9 cellular contexts compared by ENCODE assay signal in genomic region chr17:3723188-3723555, GRCh38. TPM values are rescaled to one million over a fixed set of nuclear protein-coding genes. Genes with fewer than 3 reads are reported as not detected.
DNase-seq lines count a peak whose midpoint lies in the region; ATAC-seq, FAIRE-seq and TF ChIP-seq lines count a peak whose summit lies in the region.
"Had no signal": no experiment of that assay in that cellular context is flagged by ENCODE, and none has a peak within 500 bp of the region (broad histone marks: within the 10 kb centered on the region; RNA-seq: fewer than 3 reads in every experiment).

No MANE protein-coding gene starts in this region.

- no peak for TF ChIP-seq CTCF in kidney (IDR thresholded peaks at IDR 0.05; ENCODE audit: borderline replicate concordance, extremely low read depth, insufficient read depth)
- no peak for TF ChIP-seq CTCF in testis (IDR thresholded peaks at IDR 0.05)

- H3K36me3 Mint-ChIP-seq in activated CD8-positive, alpha-beta memory T cell treated with anti-CD3 and anti-CD28 coated beads, Interleukin-2, amount 10 ng/mL, durations not matched to agents 7 days and 5 days = peaks cover 63% of the 10 kb centered on the region
- H3K36me3 Mint-ChIP-seq in activated T-helper 17 cell treated with anti-CD3 and anti-CD28 coated beads, Interleukin-2, amount 50 U/mL, for 72 hours (ENCODE audit: low read depth) = peaks cover 73% of the 10 kb centered on the region

- H3K27ac ChIP-seq in kidney (ENCODE audit: low read depth in 2 of 2, low read length in 2 of 2) (peak overlapping the region; percentile 77 to 85), testis (peak overlapping the region; percentile 76 to 87)

- no peak for DNase-seq in activated CD8-positive, alpha-beta memory T cell treated with anti-CD3 and anti-CD28 coated beads, Interleukin-2, amount 10 ng/mL, durations not matched to agents 7 days and 5 days
- DNase-seq in activated CD8-positive, alpha-beta memory T cell treated with anti-CD3 and anti-CD28 coated beads for 24 hours = no peak
- DNase-seq in kidney (no peak), testis (no peak), NCI-H526 treated with DMSO at 0.1 percent for 48 hours (lab: John Stamatoyannopoulos, UW) (no peak), posterior cingulate gyrus (no peak), NCI-H1436 (lab: John Stamatoyannopoulos, UW) (no peak)

- no peak for FAIRE-seq in kidney (lab: Jason Lieb, UNC)
- FAIRE-seq: G401.6 had no signal

- H3K27ac Mint-ChIP-seq in activated CD8-positive, alpha-beta memory T cell treated with anti-CD3 and anti-CD28 coated beads, Interleukin-2, amount 10 ng/mL, durations not matched to agents 7 days and 5 days = peak overlapping the region; percentile 89
- peak overlapping the region; percentile 94 for H3K27ac Mint-ChIP-seq in activated T-helper 17 cell treated with anti-CD3 and anti-CD28 coated beads, Interleukin-2, amount 50 U/mL, for 72 hours

- H3K27me3 ChIP-seq in testis = no peaks in the 10 kb centered on the region

- no peak for ATAC-seq in activated CD8-positive, alpha-beta memory T cell treated with anti-CD3 and anti-CD28 coated beads, Interleukin-2, amount 10 ng/mL, durations not matched to agents 7 days and 5 days
- peak; percentile 5 for ATAC-seq in activated T-helper 17 cell treated with anti-CD3 and anti-CD28 coated beads, Interleukin-2, amount 50 U/mL, for 72 hours (replicated peaks)

- peak overlapping the region; percentile 95 to 96 for H3K9ac ChIP-seq in kidney (ENCODE audit: low read length in 2 of 2)

- H3K36me3 ChIP-seq in kidney (ENCODE audit: control insufficient read depth in 1 of 2, insufficient read depth in 2 of 2, low read length in 2 of 2) (peaks cover 2 to 10% of the 10 kb centered on the region in 2 donors), testis (ENCODE audit: low read depth, missing control alignments) (no peaks in the 10 kb centered on the region)

- H3K9me3 Mint-ChIP-seq in activated CD8-positive, alpha-beta memory T cell treated with anti-CD3 and anti-CD28 coated beads, Interleukin-2, amount 10 ng/mL, durations not matched to agents 7 days and 5 days (ENCODE audit: low read depth) = no peaks in the 10 kb centered on the region
- H3K9me3 Mint-ChIP-seq in activated T-helper 17 cell treated with anti-CD3 and anti-CD28 coated beads, Interleukin-2, amount 50 U/mL, for 72 hours = no peaks in the 10 kb centered on the region

- intact Hi-C loops in kidney (cut with DNase I) (no loop called here), testis (cut with DNase I; ENCODE audit: low total_unique reads) (no loop called here), posterior cingulate gyrus (cut with DNase I) (loop anchor here (5.0 kb wide), 1 partner anchor 124 kb away; the partner anchor contains the start of gene NCBP3)

- WGBS in testis, 2 donors = 0 to 1% methylated on average over 10 to 13 of the region's 13 CpGs

- TF ChIP-seq POLR2A in testis (IDR thresholded peaks at IDR 0.05) = no peak

- H3K27me3 Mint-ChIP-seq in activated CD8-positive, alpha-beta memory T cell treated with anti-CD3 and anti-CD28 coated beads, Interleukin-2, amount 10 ng/mL, durations not matched to agents 7 days and 5 days = no peaks in the 10 kb centered on the region
- H3K27me3 Mint-ChIP-seq in activated T-helper 17 cell treated with anti-CD3 and anti-CD28 coated beads, Interleukin-2, amount 50 U/mL, for 72 hours = no peaks in the 10 kb centered on the region

- peaks cover 63% of the 10 kb centered on the region for H3K4me1 Mint-ChIP-seq in activated CD8-positive, alpha-beta memory T cell treated with anti-CD3 and anti-CD28 coated beads, Interleukin-2, amount 10 ng/mL, durations not matched to agents 7 days and 5 days
- peaks cover 27% of the 10 kb centered on the region for H3K4me1 Mint-ChIP-seq in activated T-helper 17 cell treated with anti-CD3 and anti-CD28 coated beads, Interleukin-2, amount 50 U/mL, for 72 hours

- H3K4me3 ChIP-seq in kidney (ENCODE audit: low read length in 2 of 2) (peak overlapping the region; percentile 84 to 93), testis (peak overlapping the region; percentile 79 to 91)

- peak overlapping the region; percentile 95 for H3K4me3 Mint-ChIP-seq in activated CD8-positive, alpha-beta memory T cell treated with anti-CD3 and anti-CD28 coated beads, Interleukin-2, amount 10 ng/mL, durations not matched to agents 7 days and 5 days
- peak overlapping the region; percentile 98 for H3K4me3 Mint-ChIP-seq in activated T-helper 17 cell treated with anti-CD3 and anti-CD28 coated beads, Interleukin-2, amount 50 U/mL, for 72 hours

- H3K9me3 ChIP-seq in kidney (ENCODE audit: control insufficient read depth in 1 of 2, low read length in 2 of 2) = no peaks in the 10 kb centered on the region
- no peaks in the 10 kb centered on the region for H3K9me3 ChIP-seq in testis

- peaks cover 7 to 11% of the 10 kb centered on the region in 2 donors for H3K4me1 ChIP-seq in kidney (ENCODE audit: control insufficient read depth in 1 of 2, insufficient read depth in 1 of 2, low read depth in 1 of 2, low read length in 2 of 2)
- peaks cover 12% of the 10 kb centered on the region for H3K4me1 ChIP-seq in testis

- CTCF ChIA-PET in activated CD8-positive, alpha-beta memory T cell treated with anti-CD3 and anti-CD28 coated beads, Interleukin-2, amount 10 ng/mL, durations not matched to agents 7 days and 5 days (lab: Charles Lee) = interaction anchor here (0.9 to 3.8 kb wide), 13 partner anchors 8 to 133 kb away, joined by 3 to 28 read pairs (median 6); partner anchors contain the start of genes NCBP3 and P2RX5

RNA-seq across cellular contexts. Expression of gene HASPIN, which starts 0.5 kb away (rescaled TPM):
- 10 to 100 TPM; 30.4 to 31.2 TPM for total RNA-seq in activated CD8-positive, alpha-beta memory T cell treated with anti-CD3 and anti-CD28 coated beads, Interleukin-2, amount 10 ng/mL, durations not matched to agents 7 days and 5 days
- 10 to 100 TPM; 12.4 to 21.5 TPM for total RNA-seq in activated T-helper 17 cell treated with anti-CD3 and anti-CD28 coated beads, Interleukin-2, amount 50 U/mL, for 72 hours
- total RNA-seq in kidney = 0.38 TPM
- polyA plus RNA-seq in kidney (ENCODE audit: insufficient read depth, low read depth, low replicate concordance) = not detected
- 10 to 100 TPM; 14.9 to 16.7 TPM for total RNA-seq in testis
- polyA plus RNA-seq in testis (ENCODE audit: insufficient read depth, low read depth, low replicate concordance) = 20.5 TPM

RNA-seq across cellular contexts. Expression of gene P2RX5, which starts 27.2 kb away (rescaled TPM):
- total RNA-seq in activated CD8-positive, alpha-beta memory T cell treated with anti-CD3 and anti-CD28 coated beads, Interleukin-2, amount 10 ng/mL, durations not matched to agents 7 days and 5 days = 10 to 100 TPM; 18.1 to 24.6 TPM
- total RNA-seq in activated T-helper 17 cell treated with anti-CD3 and anti-CD28 coated beads, Interleukin-2, amount 50 U/mL, for 72 hours = 10 to 100 TPM; 22.0 to 74.3 TPM
- total RNA-seq in kidney = 8.4 TPM
- polyA plus RNA-seq in kidney (ENCODE audit: insufficient read depth, low read depth, low replicate concordance) = not detected
- total RNA-seq in testis = 1 to 10 TPM; 2.0 to 3.0 TPM
- polyA plus RNA-seq in testis (ENCODE audit: insufficient read depth, low read depth, low replicate concordance) = 3.7 TPM

RNA-seq across cellular contexts. Expression of gene EMC6, which starts 54.6 kb away (rescaled TPM):
- total RNA-seq in activated CD8-positive, alpha-beta memory T cell treated with anti-CD3 and anti-CD28 coated beads, Interleukin-2, amount 10 ng/mL, durations not matched to agents 7 days and 5 days = 10 to 100 TPM; 43.7 to 57.0 TPM
- total RNA-seq in activated T-helper 17 cell treated with anti-CD3 and anti-CD28 coated beads, Interleukin-2, amount 50 U/mL, for 72 hours = 10 to 100 TPM; 28.9 to 58.8 TPM
- total RNA-seq in kidney = 25.6 TPM
- polyA plus RNA-seq in kidney (ENCODE audit: insufficient read depth, low read depth, low replicate concordance) = 77.1 TPM
- total RNA-seq in testis = 10 to 100 TPM; 39.0 to 46.5 TPM
- polyA plus RNA-seq in testis (ENCODE audit: insufficient read depth, low read depth, low replicate concordance) = 74.1 TPM

RNA-seq across cellular contexts. Expression of gene TAX1BP3, which starts 54.8 kb away (rescaled TPM):
- 10 to 100 TPM; 19.5 to 27.9 TPM for total RNA-seq in activated CD8-positive, alpha-beta memory T cell treated with anti-CD3 and anti-CD28 coated beads, Interleukin-2, amount 10 ng/mL, durations not matched to agents 7 days and 5 days
- 10 to 100 TPM; 13.0 to 15.1 TPM for total RNA-seq in activated T-helper 17 cell treated with anti-CD3 and anti-CD28 coated beads, Interleukin-2, amount 50 U/mL, for 72 hours
- total RNA-seq in kidney (158 TPM), testis (100 to 1,000 TPM; 150 to 212 TPM)
- polyA plus RNA-seq in kidney (ENCODE audit: insufficient read depth, low read depth, low replicate concordance) (128 TPM), testis (ENCODE audit: insufficient read depth, low read depth, low replicate concordance) (93.6 TPM)
